Comparison of ENCODE assay signal across 7 cellular contexts in the genomic region with DNA sequence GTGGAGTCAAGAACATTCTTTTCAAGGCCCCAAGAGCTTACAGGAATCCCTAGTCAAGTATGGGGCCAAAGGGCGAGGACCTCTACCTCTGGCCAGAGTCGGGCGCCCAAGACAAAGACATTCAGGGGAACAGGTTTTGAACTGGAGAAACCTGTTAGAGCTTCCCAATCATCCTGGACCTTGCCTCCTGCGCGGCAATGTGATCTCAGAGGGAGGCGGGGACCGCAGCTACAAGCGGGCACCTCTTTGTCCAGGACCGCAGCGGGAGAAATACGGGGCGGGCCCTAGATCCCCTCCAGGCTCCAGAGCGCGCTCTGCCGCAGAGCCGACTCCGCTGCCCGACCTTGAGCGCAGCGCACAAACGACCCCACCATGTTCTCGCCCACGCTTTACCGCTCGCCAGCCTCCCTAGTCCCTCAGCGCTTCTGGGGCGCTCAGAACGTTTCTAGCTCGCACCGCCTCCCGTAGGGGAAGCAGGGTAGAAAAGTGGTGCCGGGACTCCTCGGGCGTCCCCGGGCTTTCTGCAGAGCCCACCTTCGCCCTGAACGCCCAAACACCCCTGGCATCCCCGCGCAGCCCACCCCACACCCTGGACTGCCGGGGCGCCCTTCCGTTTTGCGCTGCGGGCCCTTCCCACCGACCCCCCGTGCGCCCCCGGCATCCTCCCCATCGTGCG. TPM values are rescaled to one million over a fixed set of nuclear protein-coding genes. Genes with fewer than 3 reads are reported as not detected.
DNase-seq lines count a peak whose midpoint lies in the region; ATAC-seq and TF ChIP-seq lines count a peak whose summit lies in the region.

No MANE protein-coding gene starts in this region.

- no peak for TF ChIP-seq POLR2A in gastrocnemius medialis (IDR thresholded peaks at IDR 0.05)

- POLR2A ChIA-PET in PC-9 (lab: Charles Lee; ENCODE audit: unreplicated experiment) = interaction anchor here (0.6 to 0.9 kb wide), 9 partner anchors 12 to 420 kb away, joined by 3 to 36 read pairs (median 5); a partner anchor contains a TSS

- TF ChIP-seq CTCF in GM12864 (IDR thresholded peaks at IDR 0.05; ENCODE audit: low read depth, low read length, missing control alignments) (no peak), PC-9 (conservative IDR thresholded peaks at IDR 0.05) (0 out of 2 replicates have a peak, but pooled peaks have one; percentile 11), gastrocnemius medialis (IDR thresholded peaks at IDR 0.05 in 4 of 5, conservative IDR thresholded peaks at IDR 0.05 in 1 of 5) (no peak)

- in situ Hi-C loops in gastrocnemius medialis (cut with MboI; ENCODE audit: low sequenced_read_pairs in 4 of 4) = no loop called here

- H3F3A ChIP-seq in PC-9 (ENCODE audit: insufficient read depth, low read depth) = peaks cover 19% of the 10 kb centered on the region

- H3K27ac ChIP-seq in PC-9 (peak overlapping the region; percentile 62), gastrocnemius medialis (peak overlapping the region in 1 of 4 donors; percentile 45)

- CTCF ChIA-PET in PC-9 (lab: Charles Lee) = no interaction called here

- peak overlapping the region; percentile 85 for H3K4me2 ChIP-seq in PC-9

- H3K4me3 ChIP-seq in GM12864 (ENCODE audit: low read depth, low read length) (peak overlapping the region; percentile 55), PC-9 (peak overlapping the region; percentile 57), iPS-11a (ENCODE audit: low read depth, low read length) (peak overlapping the region; percentile 82), gastrocnemius medialis (peak overlapping the region; percentile 59 to 82 (median 72))

- H3K9me3 ChIP-seq in PC-9 (ENCODE audit: insufficient read depth, low read depth) = no peaks in the 10 kb centered on the region
- no peaks in the 10 kb centered on the region for H3K9me3 ChIP-seq in gastrocnemius medialis

- no peak for DNase-seq in GM12864 (ENCODE audit: low read depth)
- DNase-seq in PC-9 = peak; percentile 89 to 94
- peak; percentile 19 for DNase-seq in amniotic epithelial cell (ENCODE audit: low read depth)
- DNase-seq in gastrocnemius medialis = no peak
- DNase-seq in H4 (ENCODE audit: low spot score) = no peak

- no peaks in the 10 kb centered on the region for H3K9me2 ChIP-seq in PC-9 (ENCODE audit: insufficient read depth)

- H3K4me1 ChIP-seq in PC-9 (replicated peaks; ENCODE audit: insufficient read depth) (peaks cover 22% of the 10 kb centered on the region), gastrocnemius medialis (peaks cover 11 to 14% of the 10 kb centered on the region in 2 donors)

- H2AFZ ChIP-seq in PC-9 = peak overlapping the region; percentile 89

- intact Hi-C loops in PC-9 (cut with micrococcal nuclease; ENCODE audit: unreplicated experiment) = loop anchor here (2.0 kb wide), 2 partner anchors 28 to 50 kb away; a partner anchor contains a TSS
- intact Hi-C loops in gastrocnemius medialis (cut with DNase I; ENCODE audit: low total_unique reads) = loop anchor here (1.0 to 2.0 kb wide), 2 partner anchors 28 to 52 kb away; a partner anchor contains a TSS

- H4K20me1 ChIP-seq in PC-9 (ENCODE audit: insufficient read depth) = no peaks in the 10 kb centered on the region

- H3K36me3 ChIP-seq in PC-9 (ENCODE audit: low read depth) (no peaks in the 10 kb centered on the region), gastrocnemius medialis (no peaks in the 10 kb centered on the region)

- peak; percentile 33 for ATAC-seq in HG03135 (IDR thresholded peaks at IDR 0.05; ENCODE audit: unreplicated experiment)
- peak; percentile 17 to 21 for ATAC-seq in gastrocnemius medialis

- no peaks in the 10 kb centered on the region; the same call in 1 of the 2 replicates for H3K79me2 ChIP-seq in PC-9 (ENCODE audit: low read depth)

- no TSS peak for BruUV-seq in PC-9 (replicated peaks; lab: Mats Ljungman, UMichigan)

- H3K27me3 ChIP-seq in PC-9 (ENCODE audit: insufficient read depth, low read depth) = no peaks in the 10 kb centered on the region
- no peaks in the 10 kb centered on the region for H3K27me3 ChIP-seq in gastrocnemius medialis

RNA-seq across cellular contexts. Expression of a gene that starts 28.1 kb away (rescaled TPM):
- 9.4 and 10.9 TPM in 2 replicates for total RNA-seq in PC-9 (2021)
- total RNA-seq in gastrocnemius medialis = 1 to 10 TPM; 2.6 to 9.2 (median 3.9) TPM
- 6.4 and 7.5 TPM in 2 replicates for total RNA-seq in H4 (2014; rRNA removed; shearing (Covaris generic))

RNA-seq across cellular contexts. Expression of a gene that starts 50.1 kb away (rescaled TPM):
- 1.7 and 3.6 TPM in 2 replicates for total RNA-seq in PC-9 (2021)
- total RNA-seq in gastrocnemius medialis = 1 to 10 TPM in 1 of 4 donors, not detected in 3; 4.3 TPM
- total RNA-seq in H4 (2014; rRNA removed; shearing (Covaris generic)) = 0.33 and 0.47 TPM in 2 replicates

RNA-seq across cellular contexts. Expression of a gene that starts 52.7 kb away (rescaled TPM):
- 99.8 and 110 TPM in 2 replicates for total RNA-seq in PC-9 (2021)
- 10 to 100 TPM; 10.7 to 17.1 (median 13.7) TPM for total RNA-seq in gastrocnemius medialis
- total RNA-seq in H4 (2014; rRNA removed; shearing (Covaris generic)) = 27.6 and 38.1 TPM in 2 replicates

Comparison
In these comparisons a context has a peak if more than half of its experiments do, and no peak if none do; other contexts are left out.
1. DNase-seq: peak in PC-9 (2 of 2) and amniotic epithelial cell (single experiment); none in GM12864 (single experiment), gastrocnemius medialis (0 of 2) and H4 (single experiment).
2. Peak in every context shown above with its lines, with median percentiles within 50 percentile points of each other: H3K4me3 ChIP-seq.